Comparison of ENCODE assay signal across 11 cellular contexts in the genomic region with DNA sequence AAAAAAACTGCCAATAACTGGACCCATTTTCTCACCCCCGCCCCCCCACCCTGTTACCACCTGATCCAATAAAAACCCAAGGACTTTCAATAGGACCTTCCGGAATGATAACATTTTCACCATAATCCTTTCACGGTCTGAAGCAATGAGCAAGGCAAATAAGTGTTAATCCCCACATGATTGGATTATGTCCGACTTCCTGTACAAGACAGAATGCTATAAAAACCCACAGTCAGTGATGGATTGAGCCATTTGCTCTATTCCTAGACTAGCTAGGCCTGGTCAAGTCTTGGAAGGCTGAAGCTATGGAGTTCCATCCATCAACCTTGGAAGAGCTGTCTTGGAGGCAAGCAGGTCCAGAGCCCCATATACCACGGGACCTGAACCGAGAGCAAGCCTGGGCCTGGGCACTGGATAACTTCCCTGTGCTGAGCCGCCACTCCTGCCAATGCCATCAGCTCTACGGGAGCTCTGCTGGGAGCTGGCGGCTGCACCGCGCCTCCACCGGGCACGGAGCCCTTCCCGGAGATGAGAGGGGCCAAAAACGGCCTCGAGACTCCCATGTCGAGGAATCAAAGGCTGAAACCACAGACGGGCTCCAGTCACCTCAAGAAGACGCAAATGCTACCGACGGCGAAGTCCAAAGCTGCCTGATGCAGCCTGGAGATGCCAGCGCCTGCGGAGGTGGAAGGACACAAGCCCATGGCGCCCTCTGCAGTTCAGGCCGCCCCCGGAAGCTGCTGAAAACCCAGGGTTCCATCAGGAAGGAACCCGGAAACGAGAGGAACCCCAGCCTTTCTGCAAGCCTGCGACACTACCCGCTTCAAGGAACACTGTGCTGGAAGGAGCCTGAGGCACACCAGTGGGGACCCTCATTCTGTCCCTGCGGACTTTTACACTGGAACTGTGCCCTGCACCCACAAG.
DNase-seq lines count a peak whose midpoint lies in the region; ATAC-seq and TF ChIP-seq lines count a peak whose summit lies in the region.
"Had no signal": no experiment of that assay in that cellular context is flagged by ENCODE, and none has a peak within 500 bp of the region (broad histone marks: within the 10 kb centered on the region; RNA-seq: fewer than 3 reads in every experiment).

No MANE protein-coding gene starts in this region.

- H2BK12ac ChIP-seq in neuronal stem cell (ENCODE audit: low read length), result no peak overlapping the region

- no peak overlapping the region for H2AFZ ChIP-seq in neuronal stem cell (ENCODE audit: low read length)

- H2BK120ac ChIP-seq in neuronal stem cell (ENCODE audit: low read depth, low read length), result no peak overlapping the region

- no peaks in the 10 kb centered on the region for H3K4me1 ChIP-seq in neuronal stem cell (ENCODE audit: control insufficient read depth in 2 of 2, insufficient read depth in 1 of 2, low read depth in 1 of 2, low read length in 2 of 2)

- no peak overlapping the region for H3K14ac ChIP-seq in neuronal stem cell (ENCODE audit: low read length)

- ATAC-seq in Right ventricle myocardium superior (ENCODE audit: poor library complexity), result no peak
- no peak for ATAC-seq in left cardiac atrium
- ATAC-seq in activated CD4-positive, CD25-positive, alpha-beta regulatory T cell treated with anti-CD3 and anti-CD28 coated beads, Interleukin-2, amount 50 U/mL, for 24 hours, result no peak

- TF ChIP-seq CTCF in NB4 (IDR thresholded peaks at IDR 0.05; ENCODE audit: low read depth, low read length), result peak; percentile 32
- peak; percentile 50 for TF ChIP-seq CTCF in choroid plexus epithelial cell (conservative IDR thresholded peaks at IDR 0.05; ENCODE audit: low read depth, low read length)

- no peak overlapping the region for H3K18ac ChIP-seq in neuronal stem cell (ENCODE audit: low read length)

- no peak overlapping the region for H3K4me2 ChIP-seq in neuronal stem cell (ENCODE audit: insufficient read depth, low read length, poor library complexity, severe bottlenecking)
- H3K4me2 ChIP-seq: BLaER1 treated with 17β-estradiol and CSF1 and Interleukin-3, amounts not matched to agents 10 nM and 100 nM had no signal

- no peaks in the 10 kb centered on the region for H3K9me3 ChIP-seq in neuronal stem cell (replicated peaks in 1 of 2; ENCODE audit: control insufficient read depth in 2 of 2, insufficient read depth in 1 of 2, low read depth in 1 of 2, low read length in 2 of 2)

- no peak overlapping the region for H4K91ac ChIP-seq in neuronal stem cell (ENCODE audit: low read depth, low read length, poor library complexity)

- H3K27me3 ChIP-seq in neuronal stem cell (ENCODE audit: control insufficient read depth in 3 of 3, insufficient read depth in 3 of 3, low read depth in 1 of 3, low read length in 3 of 3), result no peaks in the 10 kb centered on the region
- H3K27me3 ChIP-seq: BLaER1 treated with 17β-estradiol and CSF1 and Interleukin-3, amounts not matched to agents 10 nM and 100 nM had no signal

- H4K8ac ChIP-seq in neuronal stem cell (ENCODE audit: low read depth, low read length), result no peak overlapping the region

- H3K4me3 ChIP-seq in NB4 (ENCODE audit: low read depth, low read length) (no peak overlapping the region), choroid plexus epithelial cell (ENCODE audit: low read depth, low read length) (no peak overlapping the region), neuronal stem cell (ENCODE audit: low read length in 2 of 2) (no peak overlapping the region)
- H3K4me3 ChIP-seq: BLaER1 treated with 17β-estradiol and CSF1 and Interleukin-3, amounts not matched to agents 10 nM and 100 nM had no signal

- H3K27ac ChIP-seq in neuronal stem cell (replicated peaks; ENCODE audit: low read length), result no peak overlapping the region
- H3K27ac ChIP-seq: BLaER1 treated with 17β-estradiol and CSF1 and Interleukin-3, amounts not matched to agents 10 nM and 100 nM had no signal

- WGBS in neuronal stem cell (ENCODE audit: extremely low coverage in 2 of 2, insufficient read length in 2 of 2, insufficient replicate concordance in 1 of 2), 2 donors, result no CpG with 5 or more reads among the region's 32 CpGs

- peak overlapping the region; percentile 23 for H3K23ac ChIP-seq in neuronal stem cell (ENCODE audit: low read depth, low read length, poor library complexity)

- intact Hi-C loops in Right ventricle myocardium superior (cut with DNase I), result no loop called here
- intact Hi-C loops in left cardiac atrium (cut with DNase I), result no loop called here

- no peak overlapping the region for H3K9ac ChIP-seq in neuronal stem cell (ENCODE audit: low read depth, low read length, poor library complexity)
- H3K9ac ChIP-seq: BLaER1 treated with 17β-estradiol and CSF1 and Interleukin-3, amounts not matched to agents 10 nM and 100 nM had no signal

- no peak for TF ChIP-seq POLR2A in NB4 (IDR thresholded peaks at IDR 0.05; ENCODE audit: extremely low read depth, insufficient read length)

- H2BK5ac ChIP-seq in neuronal stem cell (ENCODE audit: low read length), result no peak overlapping the region

- H2AK5ac ChIP-seq in neuronal stem cell (ENCODE audit: low read depth, low read length), result no peak overlapping the region

- DNase-seq in Right ventricle myocardium superior (peak; percentile 64), left cardiac atrium (no peak), NB4 (ENCODE audit: low read depth) (peak; percentile 32), choroid plexus epithelial cell (ENCODE audit: low read depth) (no peak), neuronal stem cell (ENCODE audit: low spot score) (no peak), KG1 (lab: John Stamatoyannopoulos, UW) (no peak), glomerular visceral epithelial cell (ENCODE audit: extremely low spot score) (no peak)
- DNase-seq: GDM1; stimulated activated naive CD4-positive, alpha-beta T cell had no signal

- no peaks in the 10 kb centered on the region for H3K79me1 ChIP-seq in neuronal stem cell (ENCODE audit: low read depth, low read length)

- no peaks in the 10 kb centered on the region for H3K36me3 ChIP-seq in neuronal stem cell (replicated peaks in 1 of 2; ENCODE audit: control insufficient read depth in 2 of 2, insufficient read depth in 2 of 2, low read length in 2 of 2)

- H2BK15ac ChIP-seq in neuronal stem cell (ENCODE audit: low read length), result no peak overlapping the region

- H3K4ac ChIP-seq in neuronal stem cell (ENCODE audit: low read length), result no peak overlapping the region

Comparison
In these comparisons a context has a peak if more than half of its experiments do, and no peak if none do; other contexts are left out.
1. DNase-seq: peak in Right ventricle myocardium superior (single experiment) and NB4 (single experiment); none in left cardiac atrium (single experiment), choroid plexus epithelial cell (single experiment), neuronal stem cell (single experiment), KG1 (single experiment) and glomerular visceral epithelial cell (single experiment).